ENCODE assay signal across 12 cellular contexts in the genomic region with DNA sequence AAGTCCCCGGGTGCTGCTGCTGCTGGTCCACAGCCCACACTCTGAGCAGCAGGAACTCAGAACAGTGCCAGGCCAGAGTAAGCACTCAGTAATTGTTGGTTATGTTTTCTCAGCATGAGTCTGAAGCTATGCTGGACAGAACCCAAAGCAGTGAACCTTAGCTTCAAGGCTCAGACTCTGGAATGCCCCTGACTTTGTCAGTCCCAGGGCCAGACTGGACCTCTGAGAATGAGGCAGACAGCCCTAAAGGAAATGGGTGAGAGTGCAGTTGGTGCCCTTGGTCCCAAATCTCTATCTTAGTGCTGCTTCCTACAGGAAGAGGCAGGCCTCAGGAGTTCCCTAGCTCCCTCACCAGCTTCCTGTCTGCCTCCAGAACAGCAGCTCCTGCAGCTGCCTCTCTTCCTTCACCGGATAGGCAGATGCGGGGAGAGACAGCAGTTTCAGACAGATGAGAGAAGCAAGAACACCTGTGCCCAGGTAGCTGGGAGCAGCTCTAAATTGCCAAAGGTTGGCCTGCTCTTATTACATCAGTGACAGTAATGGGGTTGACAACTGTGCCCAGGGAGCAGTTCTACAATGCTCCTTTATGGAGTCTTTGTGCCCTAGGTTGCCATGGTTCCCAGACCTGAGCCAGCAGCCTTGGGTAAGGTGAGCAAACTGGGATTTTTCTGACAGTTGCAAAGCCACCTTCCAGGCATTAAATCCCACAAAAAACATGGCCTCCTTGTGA.
DNase-seq lines count a peak whose midpoint lies in the region; ATAC-seq and TF ChIP-seq lines count a peak whose summit lies in the region.
"Had no signal": no experiment of that assay in that cellular context is flagged by ENCODE, and none has a peak within 500 bp of the region (broad histone marks: within the 10 kb centered on the region; RNA-seq: fewer than 3 reads in every experiment).

No MANE protein-coding gene starts in this region.

- H3K36me3 ChIP-seq in A673 (ENCODE audit: insufficient read depth, low read length, poor library complexity, severe bottlenecking) (no peaks in the 10 kb centered on the region), gastrocnemius medialis (no peaks in the 10 kb centered on the region)
- H3K36me3 ChIP-seq: tibial artery had no signal

- H3K9me3 ChIP-seq in A673 (ENCODE audit: low read depth, low read length, poor library complexity, severe bottlenecking) (peaks cover 6% of the 10 kb centered on the region), gastrocnemius medialis (no peaks in the 10 kb centered on the region)

- TF ChIP-seq CTCF in omental fat pad (IDR thresholded peaks at IDR 0.05) = no peak
- TF ChIP-seq CTCF in A673 (conservative IDR thresholded peaks at IDR 0.05; ENCODE audit: low read depth, low read length) = no peak
- TF ChIP-seq CTCF in gastrocnemius medialis (IDR thresholded peaks at IDR 0.05 in 4 of 5, conservative IDR thresholded peaks at IDR 0.05 in 1 of 5) = no peak

- no TSS peak for BruUV-seq in A673 (replicated peaks; lab: Mats Ljungman, UMichigan)

- peak; percentile 25 for ATAC-seq in omental fat pad (ENCODE audit: low FRiP score)
- ATAC-seq in gastrocnemius medialis = no peak
- ATAC-seq: activated naive CD4-positive, alpha-beta T cell treated with anti-CD3 and anti-CD28 coated beads, Interleukin-2, amount 50 U/mL, for 72 hours; K562 had no signal

- intact Hi-C loops in A673 (cut with micrococcal nuclease; ENCODE audit: unreplicated experiment) (no loop called here), gastrocnemius medialis (cut with DNase I; ENCODE audit: low total_unique reads) (no loop called here)

- POLR2A ChIA-PET in A673 (lab: Charles Lee; ENCODE audit: low non-redundant PET) = no interaction called here

- TF ChIP-seq RAD21 in Ishikawa (IDR thresholded peaks at IDR 0.05; ENCODE audit: low read depth) = no peak

- H3K27ac ChIP-seq in A673 (ENCODE audit: low read depth, low read length, poor library complexity, severe bottlenecking) = no peak overlapping the region
- no peak overlapping the region for H3K27ac ChIP-seq in gastrocnemius medialis
- H3K27ac ChIP-seq: tibial artery had no signal

- peak; percentile 22 for DNase-seq in NCI-H748 treated with DMSO at 0.1 percent for 48 hours (lab: John Stamatoyannopoulos, UW)
- DNase-seq in fibroblast of peridontal ligament (ENCODE audit: extremely low read depth) = peak; percentile 2
- no peak for DNase-seq in omental fat pad (ENCODE audit: low spot score)
- no peak for DNase-seq in A673 (ENCODE audit: low spot score)
- DNase-seq in NCI-H82 (lab: John Stamatoyannopoulos, UW) = no peak
- no peak for DNase-seq in gastrocnemius medialis
- DNase-seq: NCI-H446, Right ventricle myocardium superior, tibial artery had no signal

- TF ChIP-seq POLR2A in gastrocnemius medialis (IDR thresholded peaks at IDR 0.05) = no peak

- no peaks in the 10 kb centered on the region for H3K27me3 ChIP-seq in A673 (replicated peaks; ENCODE audit: insufficient read depth, low read depth, low read length, poor library complexity)
- no peaks in the 10 kb centered on the region for H3K27me3 ChIP-seq in gastrocnemius medialis
- H3K27me3 ChIP-seq: tibial artery had no signal

- H3K4me3 ChIP-seq in A673 (ENCODE audit: low read depth, low read length, poor library complexity, severe bottlenecking) (no peak overlapping the region), gastrocnemius medialis (no peak overlapping the region)
- H3K4me3 ChIP-seq: K562, tibial artery had no signal

- CTCF ChIA-PET in A673 (lab: Charles Lee) = no interaction called here

- H3K4me1 ChIP-seq in A673 (ENCODE audit: insufficient read depth, low read length, poor library complexity, severe bottlenecking) (no peaks in the 10 kb centered on the region), gastrocnemius medialis (peaks cover 4 to 10% of the 10 kb centered on the region in 2 donors)
- H3K4me1 ChIP-seq: tibial artery had no signal

- in situ Hi-C loops in gastrocnemius medialis (cut with MboI; ENCODE audit: low sequenced_read_pairs in 4 of 4) = no loop called here

- no peak for TF ChIP-seq EP300 in Ishikawa (IDR thresholded peaks at IDR 0.05; ENCODE audit: borderline replicate concordance)

TF ChIP-seq in Ishikawa, 13 proteins besides CTCF, POLR2A, EP300 and RAD21:
- TF ChIP-seq TAF1 (IDR thresholded peaks at IDR 0.05; ENCODE audit: low read depth) (no peak), YY1 (IDR thresholded peaks at IDR 0.05; ENCODE audit: low read depth) (no peak), CEBPB (IDR thresholded peaks at IDR 0.05) (no peak), TEAD4 (IDR thresholded peaks at IDR 0.05) (no peak), NFIC (IDR thresholded peaks at IDR 0.05) (peak; percentile 68)
- TF ChIP-seq, protein P1, sequence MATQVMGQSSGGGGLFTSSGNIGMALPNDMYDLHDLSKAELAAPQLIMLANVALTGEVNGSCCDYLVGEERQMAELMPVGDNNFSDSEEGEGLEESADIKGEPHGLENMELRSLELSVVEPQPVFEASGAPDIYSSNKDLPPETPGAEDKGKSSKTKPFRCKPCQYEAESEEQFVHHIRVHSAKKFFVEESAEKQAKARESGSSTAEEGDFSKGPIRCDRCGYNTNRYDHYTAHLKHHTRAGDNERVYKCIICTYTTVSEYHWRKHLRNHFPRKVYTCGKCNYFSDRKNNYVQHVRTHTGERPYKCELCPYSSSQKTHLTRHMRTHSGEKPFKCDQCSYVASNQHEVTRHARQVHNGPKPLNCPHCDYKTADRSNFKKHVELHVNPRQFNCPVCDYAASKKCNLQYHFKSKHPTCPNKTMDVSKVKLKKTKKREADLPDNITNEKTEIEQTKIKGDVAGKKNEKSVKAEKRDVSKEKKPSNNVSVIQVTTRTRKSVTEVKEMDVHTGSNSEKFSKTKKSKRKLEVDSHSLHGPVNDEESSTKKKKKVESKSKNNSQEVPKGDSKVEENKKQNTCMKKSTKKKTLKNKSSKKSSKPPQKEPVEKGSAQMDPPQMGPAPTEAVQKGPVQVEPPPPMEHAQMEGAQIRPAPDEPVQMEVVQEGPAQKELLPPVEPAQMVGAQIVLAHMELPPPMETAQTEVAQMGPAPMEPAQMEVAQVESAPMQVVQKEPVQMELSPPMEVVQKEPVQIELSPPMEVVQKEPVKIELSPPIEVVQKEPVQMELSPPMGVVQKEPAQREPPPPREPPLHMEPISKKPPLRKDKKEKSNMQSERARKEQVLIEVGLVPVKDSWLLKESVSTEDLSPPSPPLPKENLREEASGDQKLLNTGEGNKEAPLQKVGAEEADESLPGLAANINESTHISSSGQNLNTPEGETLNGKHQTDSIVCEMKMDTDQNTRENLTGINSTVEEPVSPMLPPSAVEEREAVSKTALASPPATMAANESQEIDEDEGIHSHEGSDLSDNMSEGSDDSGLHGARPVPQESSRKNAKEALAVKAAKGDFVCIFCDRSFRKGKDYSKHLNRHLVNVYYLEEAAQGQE (IDR thresholded peaks at IDR 0.05; ENCODE audit: low read depth) = no peak; the same call in 1 of the 2 replicates
- TF ChIP-seq, protein P2, sequence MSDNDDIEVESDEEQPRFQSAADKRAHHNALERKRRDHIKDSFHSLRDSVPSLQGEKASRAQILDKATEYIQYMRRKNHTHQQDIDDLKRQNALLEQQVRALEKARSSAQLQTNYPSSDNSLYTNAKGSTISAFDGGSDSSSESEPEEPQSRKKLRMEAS (IDR thresholded peaks at IDR 0.05) = no peak
TF ChIP-seq in Ishikawa: peak in this region for 1.

Comparison
In these comparisons a context has a peak if more than half of its experiments do, and no peak if none do; other contexts are left out.
1. DNase-seq: peak in NCI-H748 treated with DMSO at 0.1 percent for 48 hours (single experiment) and fibroblast of peridontal ligament (single experiment); none in omental fat pad (single experiment), A673 (single experiment), NCI-H82 (single experiment) and gastrocnemius medialis (0 of 2).